1 cellular context compared by ENCODE assay signal in genomic region chr2:176169711-176170110, GRCh38.
A peak's percentile ranks its signal among the peaks of the same experiment; 100 is the strongest.
TF ChIP-seq lines count a peak whose summit lies in the region.

No MANE protein-coding gene starts in this region.

TF ChIP-seq in H1, 55 proteins besides CTCF, POLR2A, EP300 and RAD21:
- peak; percentile 38; the same call in 1 of the 2 replicates for TF ChIP-seq SRF (IDR thresholded peaks at IDR 0.05; ENCODE audit: low read depth, low read length)
- no peak for TF ChIP-seq ATF2 (IDR thresholded peaks at IDR 0.05; ENCODE audit: low read length)
- TF ChIP-seq TBP (IDR thresholded peaks at IDR 0.05; ENCODE audit: low read depth, low read length) = no peak
- TF ChIP-seq HDAC2 (IDR thresholded peaks at IDR 0.05; ENCODE audit: borderline replicate concordance in 1 of 2, low read depth in 2 of 2, low read length in 2 of 2) = no peak
- no peak for TF ChIP-seq SIRT6 (IDR thresholded peaks at IDR 0.05; ENCODE audit: low read length)
